In genomic region chr2:186459009-186459408, GRCh38 we compare ENCODE assay signal across 1 cellular context.
TF ChIP-seq lines count a peak whose summit lies in the region.

No MANE protein-coding gene starts in this region.

TF ChIP-seq in Ishikawa, 13 proteins besides CTCF, POLR2A, EP300 and RAD21 (continued from another document):
- TF ChIP-seq USF1 (IDR thresholded peaks at IDR 0.05) = no peak
- no peak for TF ChIP-seq NFIC (IDR thresholded peaks at IDR 0.05)
